1 cellular context compared by ENCODE assay signal in the genomic region with DNA sequence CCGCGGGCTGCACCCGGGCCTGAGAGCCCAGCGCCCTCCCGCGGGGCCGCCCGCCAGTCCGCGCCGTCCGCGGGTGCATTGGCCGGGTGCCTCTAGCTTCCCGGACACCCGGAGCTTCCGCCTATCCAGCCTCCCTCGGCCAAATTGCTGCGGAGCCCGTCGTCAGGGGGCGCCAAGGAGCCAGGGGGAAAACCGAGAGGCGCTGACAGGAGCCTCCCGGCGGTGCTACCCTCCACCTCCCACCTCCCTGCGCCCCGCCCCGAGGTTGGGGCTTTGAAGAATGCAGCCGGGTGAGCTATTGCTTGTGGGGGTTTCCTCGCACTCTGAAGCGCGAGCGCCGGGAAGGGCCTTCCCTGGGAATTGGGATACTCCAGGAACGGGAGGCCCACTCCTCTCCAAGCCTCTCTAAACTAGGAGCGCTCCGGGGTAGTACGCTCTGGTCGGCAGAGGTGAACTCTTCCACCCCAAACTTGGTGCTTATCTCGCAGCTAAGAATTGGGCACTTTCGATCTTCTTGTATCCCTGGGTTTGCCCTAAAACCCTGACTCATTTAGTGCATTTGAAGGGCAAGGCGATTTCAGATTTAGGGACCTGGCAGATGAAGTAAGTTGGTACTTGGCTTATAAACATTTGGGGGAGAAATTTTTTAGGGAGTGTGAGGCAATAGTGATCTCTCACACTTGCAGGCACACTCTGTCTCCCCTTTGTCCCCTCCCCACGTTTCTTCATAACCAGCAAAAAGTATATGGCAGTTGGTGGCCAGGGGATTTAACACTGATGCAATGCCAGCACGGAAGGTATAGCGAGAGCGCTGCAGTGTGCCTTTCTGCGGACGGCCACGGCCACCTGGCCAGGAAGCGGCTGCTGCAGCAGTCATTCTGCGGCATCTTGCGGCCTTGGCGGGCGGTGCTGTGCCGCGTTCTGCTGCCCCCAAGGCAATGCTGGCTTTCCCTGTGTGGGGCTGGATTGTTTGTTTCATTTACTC.
A peak's percentile ranks its signal among the peaks of the same experiment; 100 is the strongest.
TF ChIP-seq lines count a peak whose summit lies in the region.

No MANE protein-coding gene starts in this region.

TF ChIP-seq in HEK293, 187 proteins besides CTCF, POLR2A, EP300 and RAD21 (continued from another document and continues in another):
- TF ChIP-seq, protein P1, sequence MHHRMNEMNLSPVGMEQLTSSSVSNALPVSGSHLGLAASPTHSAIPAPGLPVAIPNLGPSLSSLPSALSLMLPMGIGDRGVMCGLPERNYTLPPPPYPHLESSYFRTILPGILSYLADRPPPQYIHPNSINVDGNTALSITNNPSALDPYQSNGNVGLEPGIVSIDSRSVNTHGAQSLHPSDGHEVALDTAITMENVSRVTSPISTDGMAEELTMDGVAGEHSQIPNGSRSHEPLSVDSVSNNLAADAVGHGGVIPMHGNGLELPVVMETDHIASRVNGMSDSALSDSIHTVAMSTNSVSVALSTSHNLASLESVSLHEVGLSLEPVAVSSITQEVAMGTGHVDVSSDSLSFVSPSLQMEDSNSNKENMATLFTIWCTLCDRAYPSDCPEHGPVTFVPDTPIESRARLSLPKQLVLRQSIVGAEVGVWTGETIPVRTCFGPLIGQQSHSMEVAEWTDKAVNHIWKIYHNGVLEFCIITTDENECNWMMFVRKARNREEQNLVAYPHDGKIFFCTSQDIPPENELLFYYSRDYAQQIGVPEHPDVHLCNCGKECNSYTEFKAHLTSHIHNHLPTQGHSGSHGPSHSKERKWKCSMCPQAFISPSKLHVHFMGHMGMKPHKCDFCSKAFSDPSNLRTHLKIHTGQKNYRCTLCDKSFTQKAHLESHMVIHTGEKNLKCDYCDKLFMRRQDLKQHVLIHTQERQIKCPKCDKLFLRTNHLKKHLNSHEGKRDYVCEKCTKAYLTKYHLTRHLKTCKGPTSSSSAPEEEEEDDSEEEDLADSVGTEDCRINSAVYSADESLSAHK (tag by site-specific recombination; IDR thresholded peaks at IDR 0.05): 0 out of 2 replicates have a peak, but pooled peaks have one; percentile 27
- no peak for TF ChIP-seq ZNF521 (tag by site-specific recombination; IDR thresholded peaks at IDR 0.05)
- TF ChIP-seq ZNF266 (tag by site-specific recombination; IDR thresholded peaks at IDR 0.05; ENCODE audit: low read depth): no peak
- no peak for TF ChIP-seq ZNF529 (tag by site-specific recombination; IDR thresholded peaks at IDR 0.05; ENCODE audit: insufficient replicate concordance)
- TF ChIP-seq ZNF629 (tag by site-specific recombination; IDR thresholded peaks at IDR 0.05): peak; percentile 62; the same call in 1 of the 2 replicates
- peak; percentile 60 for TF ChIP-seq ZIC2 (tag by site-specific recombination; IDR thresholded peaks at IDR 0.05)
- no peak for TF ChIP-seq ZNF221 (tag by site-specific recombination; IDR thresholded peaks at IDR 0.05; ENCODE audit: borderline replicate concordance)
- TF ChIP-seq ZNF37A (tag by site-specific recombination; IDR thresholded peaks at IDR 0.05): no peak
- TF ChIP-seq, protein P2, sequence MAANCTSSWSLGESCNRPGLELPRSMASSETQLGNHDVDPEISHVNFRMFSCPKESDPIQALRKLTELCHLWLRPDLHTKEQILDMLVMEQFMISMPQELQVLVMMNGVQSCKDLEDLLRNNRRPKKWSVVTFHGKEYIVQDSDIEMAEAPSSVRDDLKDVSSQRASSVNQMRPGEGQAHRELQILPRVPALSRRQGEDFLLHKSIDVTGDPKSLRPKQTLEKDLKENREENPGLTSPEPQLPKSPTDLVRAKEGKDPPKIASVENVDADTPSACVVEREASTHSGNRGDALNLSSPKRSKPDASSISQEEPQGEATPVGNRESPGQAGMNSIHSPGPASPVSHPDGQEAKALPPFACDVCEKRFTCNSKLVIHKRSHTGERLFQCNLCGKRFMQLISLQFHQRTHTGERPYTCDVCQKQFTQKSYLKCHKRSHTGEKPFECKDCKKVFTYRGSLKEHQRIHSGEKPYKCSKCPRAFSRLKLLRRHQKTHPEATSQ (tag by site-specific recombination; IDR thresholded peaks at IDR 0.05): no peak
- TF ChIP-seq, protein P3, sequence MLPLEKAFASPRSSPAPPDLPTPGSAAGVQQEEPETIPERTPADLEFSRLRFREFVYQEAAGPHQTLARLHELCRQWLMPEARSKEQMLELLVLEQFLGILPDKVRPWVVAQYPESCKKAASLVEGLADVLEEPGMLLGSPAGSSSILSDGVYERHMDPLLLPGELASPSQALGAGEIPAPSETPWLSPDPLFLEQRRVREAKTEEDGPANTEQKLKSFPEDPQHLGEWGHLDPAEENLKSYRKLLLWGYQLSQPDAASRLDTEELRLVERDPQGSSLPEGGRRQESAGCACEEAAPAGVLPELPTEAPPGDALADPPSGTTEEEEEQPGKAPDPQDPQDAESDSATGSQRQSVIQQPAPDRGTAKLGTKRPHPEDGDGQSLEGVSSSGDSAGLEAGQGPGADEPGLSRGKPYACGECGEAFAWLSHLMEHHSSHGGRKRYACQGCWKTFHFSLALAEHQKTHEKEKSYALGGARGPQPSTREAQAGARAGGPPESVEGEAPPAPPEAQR (tag by site-specific recombination; IDR thresholded peaks at IDR 0.05): no peak
- TF ChIP-seq ZNF555 (tag by site-specific recombination; conservative IDR thresholded peaks at IDR 0.05): no peak
- 0 out of 2 replicates have a peak, but pooled peaks have one; percentile 29 for TF ChIP-seq ZNF843 (tag by site-specific recombination; IDR thresholded peaks at IDR 0.05)
- TF ChIP-seq ZNF24 (tag by site-specific recombination; IDR thresholded peaks at IDR 0.05): no peak
- TF ChIP-seq ZNF792 (tag by site-specific recombination; IDR thresholded peaks at IDR 0.05): no peak
- peak; percentile 95 for TF ChIP-seq ZNF561 (tag by site-specific recombination; IDR thresholded peaks at IDR 0.05; ENCODE audit: borderline replicate concordance)
- TF ChIP-seq, protein P4, sequence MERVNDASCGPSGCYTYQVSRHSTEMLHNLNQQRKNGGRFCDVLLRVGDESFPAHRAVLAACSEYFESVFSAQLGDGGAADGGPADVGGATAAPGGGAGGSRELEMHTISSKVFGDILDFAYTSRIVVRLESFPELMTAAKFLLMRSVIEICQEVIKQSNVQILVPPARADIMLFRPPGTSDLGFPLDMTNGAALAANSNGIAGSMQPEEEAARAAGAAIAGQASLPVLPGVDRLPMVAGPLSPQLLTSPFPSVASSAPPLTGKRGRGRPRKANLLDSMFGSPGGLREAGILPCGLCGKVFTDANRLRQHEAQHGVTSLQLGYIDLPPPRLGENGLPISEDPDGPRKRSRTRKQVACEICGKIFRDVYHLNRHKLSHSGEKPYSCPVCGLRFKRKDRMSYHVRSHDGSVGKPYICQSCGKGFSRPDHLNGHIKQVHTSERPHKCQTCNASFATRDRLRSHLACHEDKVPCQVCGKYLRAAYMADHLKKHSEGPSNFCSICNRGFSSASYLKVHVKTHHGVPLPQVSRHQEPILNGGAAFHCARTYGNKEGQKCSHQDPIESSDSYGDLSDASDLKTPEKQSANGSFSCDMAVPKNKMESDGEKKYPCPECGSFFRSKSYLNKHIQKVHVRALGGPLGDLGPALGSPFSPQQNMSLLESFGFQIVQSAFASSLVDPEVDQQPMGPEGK (tag by site-specific recombination; IDR thresholded peaks at IDR 0.05): peak; percentile 93
- TF ChIP-seq SP2 (tag by site-specific recombination; IDR thresholded peaks at IDR 0.05): peak; percentile 62
- no peak for TF ChIP-seq ZNF175 (tag by site-specific recombination; IDR thresholded peaks at IDR 0.05)
- TF ChIP-seq, protein P5, sequence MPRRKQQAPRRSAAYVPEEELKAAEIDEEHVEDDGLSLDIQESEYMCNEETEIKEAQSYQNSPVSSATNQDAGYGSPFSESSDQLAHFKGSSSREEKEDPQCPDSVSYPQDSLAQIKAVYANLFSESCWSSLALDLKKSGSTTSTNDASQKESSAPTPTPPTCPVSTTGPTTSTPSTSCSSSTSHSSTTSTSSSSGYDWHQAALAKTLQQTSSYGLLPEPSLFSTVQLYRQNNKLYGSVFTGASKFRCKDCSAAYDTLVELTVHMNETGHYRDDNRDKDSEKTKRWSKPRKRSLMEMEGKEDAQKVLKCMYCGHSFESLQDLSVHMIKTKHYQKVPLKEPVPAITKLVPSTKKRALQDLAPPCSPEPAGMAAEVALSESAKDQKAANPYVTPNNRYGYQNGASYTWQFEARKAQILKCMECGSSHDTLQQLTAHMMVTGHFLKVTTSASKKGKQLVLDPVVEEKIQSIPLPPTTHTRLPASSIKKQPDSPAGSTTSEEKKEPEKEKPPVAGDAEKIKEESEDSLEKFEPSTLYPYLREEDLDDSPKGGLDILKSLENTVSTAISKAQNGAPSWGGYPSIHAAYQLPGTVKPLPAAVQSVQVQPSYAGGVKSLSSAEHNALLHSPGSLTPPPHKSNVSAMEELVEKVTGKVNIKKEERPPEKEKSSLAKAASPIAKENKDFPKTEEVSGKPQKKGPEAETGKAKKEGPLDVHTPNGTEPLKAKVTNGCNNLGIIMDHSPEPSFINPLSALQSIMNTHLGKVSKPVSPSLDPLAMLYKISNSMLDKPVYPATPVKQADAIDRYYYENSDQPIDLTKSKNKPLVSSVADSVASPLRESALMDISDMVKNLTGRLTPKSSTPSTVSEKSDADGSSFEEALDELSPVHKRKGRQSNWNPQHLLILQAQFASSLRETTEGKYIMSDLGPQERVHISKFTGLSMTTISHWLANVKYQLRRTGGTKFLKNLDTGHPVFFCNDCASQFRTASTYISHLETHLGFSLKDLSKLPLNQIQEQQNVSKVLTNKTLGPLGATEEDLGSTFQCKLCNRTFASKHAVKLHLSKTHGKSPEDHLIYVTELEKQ (tag by site-specific recombination; IDR thresholded peaks at IDR 0.05; ENCODE audit: borderline replicate concordance): no peak
- TF ChIP-seq, protein P6, sequence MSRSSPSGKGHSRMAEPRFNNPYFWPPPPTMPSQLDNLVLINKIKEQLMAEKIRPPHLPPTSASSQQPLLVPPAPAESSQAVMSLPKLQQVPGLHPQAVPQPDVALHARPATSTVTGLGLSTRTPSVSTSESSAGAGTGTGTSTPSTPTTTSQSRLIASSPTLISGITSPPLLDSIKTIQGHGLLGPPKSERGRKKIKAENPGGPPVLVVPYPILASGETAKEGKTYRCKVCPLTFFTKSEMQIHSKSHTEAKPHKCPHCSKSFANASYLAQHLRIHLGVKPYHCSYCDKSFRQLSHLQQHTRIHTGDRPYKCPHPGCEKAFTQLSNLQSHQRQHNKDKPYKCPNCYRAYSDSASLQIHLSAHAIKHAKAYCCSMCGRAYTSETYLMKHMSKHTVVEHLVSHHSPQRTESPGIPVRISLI (tag by site-specific recombination; IDR thresholded peaks at IDR 0.05): no peak
- TF ChIP-seq ZNF664 (tag by site-specific recombination; IDR thresholded peaks at IDR 0.05): no peak
- TF ChIP-seq, protein P7, sequence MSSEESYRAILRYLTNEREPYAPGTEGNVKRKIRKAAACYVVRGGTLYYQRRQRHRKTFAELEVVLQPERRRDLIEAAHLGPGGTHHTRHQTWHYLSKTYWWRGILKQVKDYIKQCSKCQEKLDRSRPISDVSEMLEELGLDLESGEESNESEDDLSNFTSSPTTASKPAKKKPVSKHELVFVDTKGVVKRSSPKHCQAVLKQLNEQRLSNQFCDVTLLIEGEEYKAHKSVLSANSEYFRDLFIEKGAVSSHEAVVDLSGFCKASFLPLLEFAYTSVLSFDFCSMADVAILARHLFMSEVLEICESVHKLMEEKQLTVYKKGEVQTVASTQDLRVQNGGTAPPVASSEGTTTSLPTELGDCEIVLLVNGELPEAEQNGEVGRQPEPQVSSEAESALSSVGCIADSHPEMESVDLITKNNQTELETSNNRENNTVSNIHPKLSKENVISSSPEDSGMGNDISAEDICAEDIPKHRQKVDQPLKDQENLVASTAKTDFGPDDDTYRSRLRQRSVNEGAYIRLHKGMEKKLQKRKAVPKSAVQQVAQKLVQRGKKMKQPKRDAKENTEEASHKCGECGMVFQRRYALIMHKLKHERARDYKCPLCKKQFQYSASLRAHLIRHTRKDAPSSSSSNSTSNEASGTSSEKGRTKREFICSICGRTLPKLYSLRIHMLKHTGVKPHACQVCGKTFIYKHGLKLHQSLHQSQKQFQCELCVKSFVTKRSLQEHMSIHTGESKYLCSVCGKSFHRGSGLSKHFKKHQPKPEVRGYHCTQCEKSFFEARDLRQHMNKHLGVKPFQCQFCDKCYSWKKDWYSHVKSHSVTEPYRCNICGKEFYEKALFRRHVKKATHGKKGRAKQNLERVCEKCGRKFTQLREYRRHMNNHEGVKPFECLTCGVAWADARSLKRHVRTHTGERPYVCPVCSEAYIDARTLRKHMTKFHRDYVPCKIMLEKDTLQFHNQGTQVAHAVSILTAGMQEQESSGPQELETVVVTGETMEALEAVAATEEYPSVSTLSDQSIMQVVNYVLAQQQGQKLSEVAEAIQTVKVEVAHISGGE (tag by site-specific recombination; conservative IDR thresholded peaks at IDR 0.05; ENCODE audit: low read depth): peak; percentile 89
- TF ChIP-seq KLF1 (tag by site-specific recombination; IDR thresholded peaks at IDR 0.05): peak; percentile 69
- TF ChIP-seq YY1 (tag by site-specific recombination; IDR thresholded peaks at IDR 0.05): peak; percentile 57; the same call in 1 of the 2 replicates
- no peak for TF ChIP-seq ZNF404 (tag by site-specific recombination; IDR thresholded peaks at IDR 0.05)
- TF ChIP-seq ZNF623 (tag by site-specific recombination; IDR thresholded peaks at IDR 0.05): no peak
- TF ChIP-seq, protein P8, sequence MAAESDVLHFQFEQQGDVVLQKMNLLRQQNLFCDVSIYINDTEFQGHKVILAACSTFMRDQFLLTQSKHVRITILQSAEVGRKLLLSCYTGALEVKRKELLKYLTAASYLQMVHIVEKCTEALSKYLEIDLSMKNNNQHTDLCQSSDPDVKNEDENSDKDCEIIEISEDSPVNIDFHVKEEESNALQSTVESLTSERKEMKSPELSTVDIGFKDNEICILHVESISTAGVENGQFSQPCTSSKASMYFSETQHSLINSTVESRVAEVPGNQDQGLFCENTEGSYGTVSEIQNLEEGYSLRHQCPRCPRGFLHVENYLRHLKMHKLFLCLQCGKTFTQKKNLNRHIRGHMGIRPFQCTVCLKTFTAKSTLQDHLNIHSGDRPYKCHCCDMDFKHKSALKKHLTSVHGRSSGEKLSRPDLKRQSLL (tag by site-specific recombination; IDR thresholded peaks at IDR 0.05): 0 out of 2 replicates have a peak, but pooled peaks have one; percentile 55
- no peak for TF ChIP-seq ZNF155 (tag by site-specific recombination; IDR thresholded peaks at IDR 0.05)
- TF ChIP-seq ZNF785 (tag by site-specific recombination; IDR thresholded peaks at IDR 0.05): no peak
- TF ChIP-seq, protein P9, sequence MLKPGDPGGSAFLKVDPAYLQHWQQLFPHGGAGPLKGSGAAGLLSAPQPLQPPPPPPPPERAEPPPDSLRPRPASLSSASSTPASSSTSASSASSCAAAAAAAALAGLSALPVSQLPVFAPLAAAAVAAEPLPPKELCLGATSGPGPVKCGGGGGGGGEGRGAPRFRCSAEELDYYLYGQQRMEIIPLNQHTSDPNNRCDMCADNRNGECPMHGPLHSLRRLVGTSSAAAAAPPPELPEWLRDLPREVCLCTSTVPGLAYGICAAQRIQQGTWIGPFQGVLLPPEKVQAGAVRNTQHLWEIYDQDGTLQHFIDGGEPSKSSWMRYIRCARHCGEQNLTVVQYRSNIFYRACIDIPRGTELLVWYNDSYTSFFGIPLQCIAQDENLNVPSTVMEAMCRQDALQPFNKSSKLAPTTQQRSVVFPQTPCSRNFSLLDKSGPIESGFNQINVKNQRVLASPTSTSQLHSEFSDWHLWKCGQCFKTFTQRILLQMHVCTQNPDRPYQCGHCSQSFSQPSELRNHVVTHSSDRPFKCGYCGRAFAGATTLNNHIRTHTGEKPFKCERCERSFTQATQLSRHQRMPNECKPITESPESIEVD (tag by site-specific recombination; IDR thresholded peaks at IDR 0.05): no peak
